ENCODE assay signal across 34 cellular contexts in the genomic region with DNA sequence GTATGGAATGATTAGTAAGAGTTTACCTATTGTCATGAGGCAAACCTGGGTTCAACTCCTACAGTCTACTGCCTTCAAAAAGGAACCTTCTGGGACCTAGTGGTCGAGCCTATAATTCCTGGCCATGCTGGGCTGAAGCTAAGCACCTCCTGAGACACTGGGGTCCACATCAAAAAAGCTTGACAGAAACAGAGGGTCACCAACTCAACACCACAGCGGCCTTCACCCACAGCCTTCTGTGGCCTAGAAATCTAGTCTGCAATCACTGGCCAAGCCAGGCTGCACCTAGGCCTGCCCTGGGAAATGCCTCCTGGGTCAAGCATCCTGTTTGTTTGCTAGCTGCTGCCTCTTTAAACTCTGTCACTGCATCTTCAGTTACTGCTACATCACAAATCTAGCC.
"Had no signal": no experiment of that assay in that cellular context is flagged by ENCODE, and none has a peak within 500 bp of the region (broad histone marks: within the 10 kb centered on the region; RNA-seq: fewer than 3 reads in every experiment).

No MANE protein-coding gene starts in this region.

- H3K27me3 ChIP-seq: MG63 had no signal

- H3K36me3 ChIP-seq: MG63 had no signal

- H3K27ac ChIP-seq: KMS-11 had no signal

- H3K9me3 ChIP-seq: MG63 had no signal

- H3K4me3 ChIP-seq: MG63 had no signal

- DNase-seq: Karpas-422, Kasumi-1, KG1, MG63, MM.1S, MV-4-11, NCI-H1048, NCI-H1092, NCI-H1092 treated with DMSO at 0.1 percent for 48 hours, NCI-H1105, NCI-H1105 treated with DMSO at 0.1 percent for 48 hours, NCI-H1417, NCI-H1417 treated with DMSO at 0.1 percent for 48 hours, NCI-H1436, NCI-H1436 treated with DMSO at 0.1 percent for 48 hours, NCI-H146, NCI-H1694, NCI-H1694 treated with DMSO at 0.1 percent for 48 hours, NCI-H187, NCI-H187 treated with DMSO at 0.1 percent for 48 hours, NCI-H1930, NCI-H2029, NCI-H2029 treated with DMSO at 0.1 percent for 48 hours, NCI-H2081, NCI-H2081 treated with DMSO at 0.1 percent for 48 hours, NCI-H2107, NCI-H2171, NCI-H2171 treated with DMSO at 0.1 percent for 48 hours, NCI-H2227 treated with DMSO at 0.1 percent for 48 hours, NCI-H226, NCI-H345, NCI-H446, NCI-H446 treated with DMSO at 0.1 percent for 48 hours had no signal
